ENCODE assay signal across 8 cellular contexts in the genomic region with DNA sequence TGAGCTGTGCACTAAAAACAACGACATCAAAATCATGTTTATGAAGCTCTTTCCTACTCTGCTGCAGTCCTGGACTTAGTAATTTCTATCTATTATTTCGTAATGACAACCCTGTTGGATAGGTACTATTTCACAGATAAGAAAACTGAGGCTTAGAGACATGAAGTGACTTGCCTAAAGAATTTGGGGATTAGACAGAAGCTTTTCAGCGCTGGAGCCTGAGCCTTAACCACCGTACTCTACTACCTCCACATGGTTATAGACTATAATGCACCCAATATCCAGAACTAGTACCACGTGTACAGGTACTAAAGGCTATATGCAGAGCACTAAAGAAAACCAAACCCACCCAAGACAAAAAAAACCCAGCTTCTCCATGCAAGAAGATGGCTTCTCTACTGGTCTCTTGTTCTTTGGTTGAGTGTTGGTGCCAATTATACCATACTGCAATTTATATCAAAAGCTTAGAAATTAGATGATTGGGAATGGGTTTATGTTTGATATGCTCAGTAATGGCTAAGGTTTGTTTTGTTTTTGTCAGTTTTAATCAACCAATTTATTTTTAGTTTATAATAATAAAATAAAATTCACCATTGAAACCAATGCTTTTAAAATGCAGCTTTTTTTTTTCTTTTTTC. TPM values are rescaled to one million over a fixed set of nuclear protein-coding genes. Genes with fewer than 3 reads are reported as not detected.
DNase-seq lines count a peak whose midpoint lies in the region; ATAC-seq and TF ChIP-seq lines count a peak whose summit lies in the region.

No MANE protein-coding gene starts in this region.

- no peak overlapping the region for H2BK5ac ChIP-seq in mesendoderm (ENCODE audit: low read length)

- H3K4me1 ChIP-seq in mesendoderm (ENCODE audit: control insufficient read depth, low read depth, low read length): no peaks in the 10 kb centered on the region

- no peak overlapping the region for H3K4me2 ChIP-seq in mesendoderm (ENCODE audit: low read length)

- no peak overlapping the region for H3K56ac ChIP-seq in mesendoderm (ENCODE audit: low read length)

- no peak overlapping the region for H3K4me3 ChIP-seq in mesendoderm (ENCODE audit: low read length)

- no CpG with 5 or more reads among the region's 5 CpGs for WGBS in mesendoderm (ENCODE audit: extremely low coverage, insufficient coverage, low lambda C conversion rate)

- H3K18ac ChIP-seq in mesendoderm (ENCODE audit: low read length): no peak overlapping the region

- H3K4ac ChIP-seq in mesendoderm (ENCODE audit: low read depth, low read length): no peak overlapping the region

- H3K79me1 ChIP-seq in mesendoderm (ENCODE audit: low read length): no peaks in the 10 kb centered on the region

- no peak overlapping the region for H2BK120ac ChIP-seq in mesendoderm (ENCODE audit: low read depth, low read length)

- DNase-seq in NCI-H1436 (lab: John Stamatoyannopoulos, UW) (peak; percentile 8), NCI-H1436 treated with DMSO at 0.1 percent for 48 hours (lab: John Stamatoyannopoulos, UW) (no peak), mesendoderm (peak; percentile 25)
- no peak for DNase-seq in stimulated activated CD4-positive, alpha-beta T cell treated with anti-CD3 and anti-CD28 coated beads, Interleukin-2, amount 100 ng/mL, for 24 hours
- DNase-seq in stimulated activated CD4-positive, alpha-beta T cell treated with anti-CD3 and anti-CD28 coated beads, Interleukin-12 subunit alpha, Interleukin-12 subunit beta, amount 100 ng/mL, for 4 hours: no peak

- no peak overlapping the region for H3K27ac ChIP-seq in mesendoderm (ENCODE audit: low read depth, low read length)

- no peak overlapping the region for H2AK5ac ChIP-seq in mesendoderm (ENCODE audit: low read length)

- H3K79me2 ChIP-seq in mesendoderm (ENCODE audit: control insufficient read depth, insufficient read depth, low read length): no peaks in the 10 kb centered on the region

- no peak overlapping the region for H4K5ac ChIP-seq in mesendoderm (ENCODE audit: low read length)

- ATAC-seq in SK-N-SH treated with all-trans-retinoic acid at 6 μM for 48 hours (peak; percentile 72), HG02870 (IDR thresholded peaks at IDR 0.05; ENCODE audit: unreplicated experiment) (no peak)

- no peak overlapping the region for H3K9ac ChIP-seq in mesendoderm (ENCODE audit: low read length)

- no peak overlapping the region for H4K8ac ChIP-seq in mesendoderm (ENCODE audit: low read depth, low read length)

- H3K23ac ChIP-seq in mesendoderm (ENCODE audit: low read length): no peak overlapping the region

- no peaks in the 10 kb centered on the region for H3K36me3 ChIP-seq in mesendoderm (ENCODE audit: control insufficient read depth, insufficient read depth, low read length)

- TF ChIP-seq RAD21 in Ishikawa (IDR thresholded peaks at IDR 0.05; ENCODE audit: low read depth): peak; percentile 14; the same call in 1 of the 2 replicates

- no peak for TF ChIP-seq EP300 in Ishikawa (IDR thresholded peaks at IDR 0.05; ENCODE audit: borderline replicate concordance)

- H2BK15ac ChIP-seq in mesendoderm (replicated peaks; ENCODE audit: low read depth): no peak overlapping the region

- no peaks in the 10 kb centered on the region for H3K27me3 ChIP-seq in mesendoderm (ENCODE audit: insufficient read depth, low read length, poor library complexity)

TF ChIP-seq in Ishikawa, 13 proteins besides CTCF, POLR2A, EP300 and RAD21 (continues in another document):
- TF ChIP-seq, protein P1, sequence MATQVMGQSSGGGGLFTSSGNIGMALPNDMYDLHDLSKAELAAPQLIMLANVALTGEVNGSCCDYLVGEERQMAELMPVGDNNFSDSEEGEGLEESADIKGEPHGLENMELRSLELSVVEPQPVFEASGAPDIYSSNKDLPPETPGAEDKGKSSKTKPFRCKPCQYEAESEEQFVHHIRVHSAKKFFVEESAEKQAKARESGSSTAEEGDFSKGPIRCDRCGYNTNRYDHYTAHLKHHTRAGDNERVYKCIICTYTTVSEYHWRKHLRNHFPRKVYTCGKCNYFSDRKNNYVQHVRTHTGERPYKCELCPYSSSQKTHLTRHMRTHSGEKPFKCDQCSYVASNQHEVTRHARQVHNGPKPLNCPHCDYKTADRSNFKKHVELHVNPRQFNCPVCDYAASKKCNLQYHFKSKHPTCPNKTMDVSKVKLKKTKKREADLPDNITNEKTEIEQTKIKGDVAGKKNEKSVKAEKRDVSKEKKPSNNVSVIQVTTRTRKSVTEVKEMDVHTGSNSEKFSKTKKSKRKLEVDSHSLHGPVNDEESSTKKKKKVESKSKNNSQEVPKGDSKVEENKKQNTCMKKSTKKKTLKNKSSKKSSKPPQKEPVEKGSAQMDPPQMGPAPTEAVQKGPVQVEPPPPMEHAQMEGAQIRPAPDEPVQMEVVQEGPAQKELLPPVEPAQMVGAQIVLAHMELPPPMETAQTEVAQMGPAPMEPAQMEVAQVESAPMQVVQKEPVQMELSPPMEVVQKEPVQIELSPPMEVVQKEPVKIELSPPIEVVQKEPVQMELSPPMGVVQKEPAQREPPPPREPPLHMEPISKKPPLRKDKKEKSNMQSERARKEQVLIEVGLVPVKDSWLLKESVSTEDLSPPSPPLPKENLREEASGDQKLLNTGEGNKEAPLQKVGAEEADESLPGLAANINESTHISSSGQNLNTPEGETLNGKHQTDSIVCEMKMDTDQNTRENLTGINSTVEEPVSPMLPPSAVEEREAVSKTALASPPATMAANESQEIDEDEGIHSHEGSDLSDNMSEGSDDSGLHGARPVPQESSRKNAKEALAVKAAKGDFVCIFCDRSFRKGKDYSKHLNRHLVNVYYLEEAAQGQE (IDR thresholded peaks at IDR 0.05; ENCODE audit: low read depth): no peak
- TF ChIP-seq, protein P2, sequence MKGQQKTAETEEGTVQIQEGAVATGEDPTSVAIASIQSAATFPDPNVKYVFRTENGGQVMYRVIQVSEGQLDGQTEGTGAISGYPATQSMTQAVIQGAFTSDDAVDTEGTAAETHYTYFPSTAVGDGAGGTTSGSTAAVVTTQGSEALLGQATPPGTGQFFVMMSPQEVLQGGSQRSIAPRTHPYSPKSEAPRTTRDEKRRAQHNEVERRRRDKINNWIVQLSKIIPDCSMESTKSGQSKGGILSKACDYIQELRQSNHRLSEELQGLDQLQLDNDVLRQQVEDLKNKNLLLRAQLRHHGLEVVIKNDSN (IDR thresholded peaks at IDR 0.05): no peak
- no peak for TF ChIP-seq NFIC (IDR thresholded peaks at IDR 0.05)
- TF ChIP-seq, protein P3, sequence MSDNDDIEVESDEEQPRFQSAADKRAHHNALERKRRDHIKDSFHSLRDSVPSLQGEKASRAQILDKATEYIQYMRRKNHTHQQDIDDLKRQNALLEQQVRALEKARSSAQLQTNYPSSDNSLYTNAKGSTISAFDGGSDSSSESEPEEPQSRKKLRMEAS (IDR thresholded peaks at IDR 0.05): no peak
- no peak for TF ChIP-seq CEBPB (IDR thresholded peaks at IDR 0.05)
- TF ChIP-seq TEAD4 (IDR thresholded peaks at IDR 0.05): no peak
- TF ChIP-seq TAF1 (IDR thresholded peaks at IDR 0.05; ENCODE audit: low read depth): no peak
- no peak for TF ChIP-seq TCF12 (IDR thresholded peaks at IDR 0.05; ENCODE audit: low read depth)
- TF ChIP-seq ZBTB7A (IDR thresholded peaks at IDR 0.05; ENCODE audit: low read depth): no peak
- no peak for TF ChIP-seq EGR1 (IDR thresholded peaks at IDR 0.05)

TF ChIP-seq in SK-N-SH treated with all-trans-retinoic acid at 6 μM for 48 hours, 23 proteins besides CTCF, POLR2A, EP300 and RAD21 (continues in another document):
- TF ChIP-seq ZNF565 (CRISPR knock-in tag; conservative IDR thresholded peaks at IDR 0.05; ENCODE audit: low read depth) (no peak), ARNTL (CRISPR knock-in tag; IDR thresholded peaks at IDR 0.05; ENCODE audit: borderline replicate concordance, low read depth) (no peak), PPARA (CRISPR knock-in tag; IDR thresholded peaks at IDR 0.05; ENCODE audit: borderline replicate concordance) (no peak)
- TF ChIP-seq, protein P4, sequence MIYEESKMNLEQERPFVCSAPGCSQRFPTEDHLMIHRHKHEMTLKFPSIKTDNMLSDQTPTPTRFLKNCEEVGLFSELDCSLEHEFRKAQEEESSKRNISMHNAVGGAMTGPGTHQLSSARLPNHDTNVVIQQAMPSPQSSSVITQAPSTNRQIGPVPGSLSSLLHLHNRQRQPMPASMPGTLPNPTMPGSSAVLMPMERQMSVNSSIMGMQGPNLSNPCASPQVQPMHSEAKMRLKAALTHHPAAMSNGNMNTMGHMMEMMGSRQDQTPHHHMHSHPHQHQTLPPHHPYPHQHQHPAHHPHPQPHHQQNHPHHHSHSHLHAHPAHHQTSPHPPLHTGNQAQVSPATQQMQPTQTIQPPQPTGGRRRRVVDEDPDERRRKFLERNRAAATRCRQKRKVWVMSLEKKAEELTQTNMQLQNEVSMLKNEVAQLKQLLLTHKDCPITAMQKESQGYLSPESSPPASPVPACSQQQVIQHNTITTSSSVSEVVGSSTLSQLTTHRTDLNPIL (CRISPR knock-in tag; IDR thresholded peaks at IDR 0.05; ENCODE audit: low read depth): no peak
- TF ChIP-seq, protein P5, sequence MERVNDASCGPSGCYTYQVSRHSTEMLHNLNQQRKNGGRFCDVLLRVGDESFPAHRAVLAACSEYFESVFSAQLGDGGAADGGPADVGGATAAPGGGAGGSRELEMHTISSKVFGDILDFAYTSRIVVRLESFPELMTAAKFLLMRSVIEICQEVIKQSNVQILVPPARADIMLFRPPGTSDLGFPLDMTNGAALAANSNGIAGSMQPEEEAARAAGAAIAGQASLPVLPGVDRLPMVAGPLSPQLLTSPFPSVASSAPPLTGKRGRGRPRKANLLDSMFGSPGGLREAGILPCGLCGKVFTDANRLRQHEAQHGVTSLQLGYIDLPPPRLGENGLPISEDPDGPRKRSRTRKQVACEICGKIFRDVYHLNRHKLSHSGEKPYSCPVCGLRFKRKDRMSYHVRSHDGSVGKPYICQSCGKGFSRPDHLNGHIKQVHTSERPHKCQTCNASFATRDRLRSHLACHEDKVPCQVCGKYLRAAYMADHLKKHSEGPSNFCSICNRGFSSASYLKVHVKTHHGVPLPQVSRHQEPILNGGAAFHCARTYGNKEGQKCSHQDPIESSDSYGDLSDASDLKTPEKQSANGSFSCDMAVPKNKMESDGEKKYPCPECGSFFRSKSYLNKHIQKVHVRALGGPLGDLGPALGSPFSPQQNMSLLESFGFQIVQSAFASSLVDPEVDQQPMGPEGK (CRISPR knock-in tag; IDR thresholded peaks at IDR 0.05; ENCODE audit: borderline replicate concordance): no peak

RNA-seq across cellular contexts. Expression of a gene that starts 6.5 kb away (rescaled TPM):
- polyA plus RNA-seq in mesendoderm (2013, experiment 1 of 2): 7.2 TPM
- polyA plus RNA-seq in mesendoderm (2013, experiment 2 of 2): 8.3 TPM

Comparison
In these comparisons a context has a peak if more than half of its experiments do, and no peak if none do; other contexts are left out.
1. DNase-seq: peak in NCI-H1436 (single experiment) and mesendoderm (single experiment); none in NCI-H1436 treated with DMSO at 0.1 percent for 48 hours (single experiment), stimulated activated CD4-positive, alpha-beta T cell treated with anti-CD3 and anti-CD28 coated beads, Interleukin-2, amount 100 ng/mL, for 24 hours (0 of 2) and stimulated activated CD4-positive, alpha-beta T cell treated with anti-CD3 and anti-CD28 coated beads, Interleukin-12 subunit alpha, Interleukin-12 subunit beta, amount 100 ng/mL, for 4 hours (single experiment).